In genomic region chr12:7638764-7639570, GRCh38 we compare ENCODE assay signal across 8 cellular contexts. TPM values are rescaled to one million over a fixed set of nuclear protein-coding genes. Genes with fewer than 3 reads are reported as not detected.
A peak's percentile ranks its signal among the peaks of the same experiment; 100 is the strongest.
DNase-seq lines count a peak whose midpoint lies in the region; ATAC-seq, FAIRE-seq and TF ChIP-seq lines count a peak whose summit lies in the region.

No MANE protein-coding gene starts in this region.

- peak overlapping the region; percentile 46 for H3K4me3 Mint-ChIP-seq in activated B cell treated with CpG ODN at 0.5 μM for 24 hours

- no peaks in the 10 kb centered on the region for H3K9me1 ChIP-seq in keratinocyte (ENCODE audit: control insufficient read depth, extremely low read depth, insufficient read depth, low read length)

- CTCF ChIA-PET in activated B cell treated with CpG ODN at 0.5 μM for 24 hours (lab: Charles Lee), result interaction anchor here (1.0 kb wide), 2 partner anchors 168 to 419 kb away, joined by 3 read pairs; no protein-coding TSS in a partner anchor

- H3K27me3 ChIP-seq in keratinocyte (ENCODE audit: control insufficient read depth, extremely low read depth, insufficient read depth, low read length), result no peaks in the 10 kb centered on the region

- TF ChIP-seq CTCF in GM12874 (IDR thresholded peaks at IDR 0.05; ENCODE audit: insufficient read depth, low read depth, low read length), result peak; percentile 65
- TF ChIP-seq CTCF in activated B cell treated with CpG ODN at 0.5 μM for 24 hours (IDR thresholded peaks at IDR 0.05), result peak; percentile 91
- TF ChIP-seq CTCF in keratinocyte (optimal IDR thresholded peaks at IDR 0.05 in 1 of 3, IDR thresholded peaks at IDR 0.05 in 1 of 3, conservative IDR thresholded peaks at IDR 0.05 in 1 of 3; ENCODE audit: extremely low read depth in 1 of 3, insufficient read depth in 2 of 3, low read length in 3 of 3), result peak; percentile 70 to 88 (median 74)

- H3K27me3 Mint-ChIP-seq in activated B cell treated with CpG ODN at 0.5 μM for 24 hours, result peaks cover 24% of the 10 kb centered on the region

- H3K4me3 ChIP-seq in keratinocyte (ENCODE audit: control insufficient read depth in 2 of 3, extremely low read depth in 1 of 3, insufficient read depth in 2 of 3, low read depth in 1 of 3, low read length in 3 of 3), result no peak overlapping the region

- POLR2A ChIA-PET in activated B cell treated with CpG ODN at 0.5 μM for 24 hours (lab: Charles Lee), result no interaction called here

- peak overlapping the region; percentile 15 for H3K27ac Mint-ChIP-seq in activated B cell treated with CpG ODN at 0.5 μM for 24 hours

- H3K79me2 ChIP-seq in keratinocyte (ENCODE audit: control insufficient read depth, insufficient read depth, low read length), result no peaks in the 10 kb centered on the region

- H2AFZ ChIP-seq in keratinocyte (ENCODE audit: control insufficient read depth, low read length), result no peak overlapping the region

- H3K4me1 Mint-ChIP-seq in activated B cell treated with CpG ODN at 0.5 μM for 24 hours, result peaks cover 21% of the 10 kb centered on the region

- peak; percentile 26 for DNase-seq in NCI-H2196 treated with DMSO at 0.1 percent for 48 hours (lab: John Stamatoyannopoulos, UW; ENCODE audit: unreplicated experiment)
- DNase-seq in activated B cell treated with CpG ODN at 0.5 μM for 24 hours, result peak; percentile 24
- DNase-seq in central memory CD4-positive, alpha-beta T cell, result peak; percentile 79
- peak; percentile 35 for DNase-seq in keratinocyte (ENCODE audit: low read depth, low spot score)
- DNase-seq in stimulated activated CD4-positive, alpha-beta T cell treated with anti-CD3 and anti-CD28 coated beads, Interleukin-15, amount 100 ng/mL, for 48 hours (ENCODE audit: low read depth in 2 of 2), result peak; percentile 53 to 74

- peak; percentile 92 for FAIRE-seq in keratinocyte (lab: Jason Lieb, UNC)

- H4K20me1 ChIP-seq in keratinocyte (ENCODE audit: control insufficient read depth, extremely low read depth, insufficient read depth, low read length), result no peaks in the 10 kb centered on the region

- dilution Hi-C loops in keratinocyte (cut with MboI; ENCODE audit: extremely low pct_ligation_motif_present, low sequenced_read_pairs), result no loop called here

- H3K9me3 Mint-ChIP-seq in activated B cell treated with CpG ODN at 0.5 μM for 24 hours, result no peaks in the 10 kb centered on the region

- H3K9me3 ChIP-seq in keratinocyte (ENCODE audit: control insufficient read depth, low read depth, low read length), result no peaks in the 10 kb centered on the region

- H3K27ac ChIP-seq in keratinocyte (ENCODE audit: control insufficient read depth, insufficient read depth, low read length), result no peak overlapping the region

- peak overlapping the region; percentile 39 for H3K4me2 ChIP-seq in keratinocyte (ENCODE audit: control insufficient read depth, extremely low read depth, insufficient read depth, low read depth, low read length)

- H3K36me3 ChIP-seq in keratinocyte (ENCODE audit: control insufficient read depth in 2 of 2, extremely low read depth in 1 of 2, insufficient read depth in 2 of 2, low read length in 2 of 2), result no peaks in the 10 kb centered on the region

- intact Hi-C loops in activated B cell treated with CpG ODN at 0.5 μM for 24 hours (cut with micrococcal nuclease), result loop anchor here (1.0 to 10.0 kb wide), 9 partner anchors 51 to 1084 kb away; partner anchors contain the start of genes ATN1, IFFO1, LPCAT3 and TPI1

- no peak overlapping the region for H3K9ac ChIP-seq in keratinocyte (ENCODE audit: control insufficient read depth, extremely low read depth, insufficient read depth, low read length)

- peaks cover 4% of the 10 kb centered on the region for H3K4me1 ChIP-seq in keratinocyte (ENCODE audit: control insufficient read depth, extremely low read depth, insufficient read depth, low read length)

- ATAC-seq in HG03066 (IDR thresholded peaks at IDR 0.05; ENCODE audit: low read depth, unreplicated experiment), result peak; percentile 60
- peak; percentile 88 for ATAC-seq in activated B cell treated with CpG ODN at 0.5 μM for 24 hours (ENCODE audit: low read depth)
- ATAC-seq in GM18873 (IDR thresholded peaks at IDR 0.05; ENCODE audit: low FRiP score, unreplicated experiment), result no peak

- H3K36me3 Mint-ChIP-seq in activated B cell treated with CpG ODN at 0.5 μM for 24 hours (ENCODE audit: low read depth), result no peaks in the 10 kb centered on the region

RNA-seq across cellular contexts. Expression of gene APOBEC1, which starts 26.7 kb away (rescaled TPM):
- total RNA-seq in activated B cell treated with CpG ODN at 0.5 μM for 24 hours, result not detected in 2 replicates
- polyA plus RNA-seq in keratinocyte, result not detected in 3 replicates
- not detected for polyA plus RNA-seq in keratinocyte (2011; ENCODE audit: low read depth)
- not detected in 2 replicates for polyA plus RNA-seq in keratinocyte (2011; cell fraction: cytosol; rRNA removed)
- not detected in 2 replicates for polyA plus RNA-seq in keratinocyte (2011; cell fraction: nucleus; rRNA removed)
- polyA plus RNA-seq in keratinocyte (2012; ENCODE audit: low replicate concordance), result not detected in 2 replicates
- not detected in 3 replicates for polyA minus RNA-seq in keratinocyte
- not detected for polyA minus RNA-seq in keratinocyte (2011; cell fraction: cytosol; rRNA and poly(A)+ RNA removed)
- polyA minus RNA-seq in keratinocyte (2011; cell fraction: nucleus; rRNA and poly(A)+ RNA removed), result not detected in 2 replicates

RNA-seq across cellular contexts. Expression of gene GDF3, which starts 56.6 kb away (rescaled TPM):
- total RNA-seq in activated B cell treated with CpG ODN at 0.5 μM for 24 hours, result not detected in 2 replicates
- not detected in 3 replicates for polyA plus RNA-seq in keratinocyte
- polyA plus RNA-seq in keratinocyte (2011; ENCODE audit: low read depth), result not detected
- not detected in 2 replicates for polyA plus RNA-seq in keratinocyte (2011; cell fraction: cytosol; rRNA removed)
- not detected in 2 replicates for polyA plus RNA-seq in keratinocyte (2011; cell fraction: nucleus; rRNA removed)
- not detected in 2 replicates for polyA plus RNA-seq in keratinocyte (2012; ENCODE audit: low replicate concordance)
- polyA minus RNA-seq in keratinocyte, result not detected in 3 replicates
- polyA minus RNA-seq in keratinocyte (2011; cell fraction: cytosol; rRNA and poly(A)+ RNA removed), result not detected
- polyA minus RNA-seq in keratinocyte (2011; cell fraction: nucleus; rRNA and poly(A)+ RNA removed), result not detected in 2 replicates

Comparison
In these comparisons a context has a peak if more than half of its experiments do, and no peak if none do; other contexts are left out.
1. DNase-seq: peak in every context shown above with its lines; median percentile 79 in central memory CD4-positive, alpha-beta T cell; 64 in stimulated activated CD4-positive, alpha-beta T cell treated with anti-CD3 and anti-CD28 coated beads, Interleukin-15, amount 100 ng/mL, for 48 hours; 35 in keratinocyte; 26 in NCI-H2196 treated with DMSO at 0.1 percent for 48 hours; 24 in activated B cell treated with CpG ODN at 0.5 μM for 24 hours.